In genomic region chr12:82605115-82605514, GRCh38 we compare ENCODE assay signal across 21 cellular contexts.
A peak's percentile ranks its signal among the peaks of the same experiment; 100 is the strongest.
DNase-seq lines count a peak whose midpoint lies in the region; ATAC-seq, FAIRE-seq and TF ChIP-seq lines count a peak whose summit lies in the region.
"Had no signal": no experiment of that assay in that cellular context is flagged by ENCODE, and none has a peak within 500 bp of the region (broad histone marks: within the 10 kb centered on the region; RNA-seq: fewer than 3 reads in every experiment).

No MANE protein-coding gene starts in this region.

- 0 out of 2 replicates have a peak, but pooled peaks cover 7% of the 10 kb centered on the region for H3K9me3 ChIP-seq in HepG2 (ENCODE audit: low read length)
- H3K9me3 ChIP-seq: mucosa of descending colon, psoas muscle had no signal

- no peaks in the 10 kb centered on the region for H4K20me1 ChIP-seq in HepG2 (ENCODE audit: insufficient read depth, low read length)

- TF ChIP-seq POLR2A in HepG2 (IDR thresholded peaks at IDR 0.05; ENCODE audit: insufficient read depth in 1 of 2, low read depth in 2 of 2, low read length in 2 of 2), result no peak

- no peaks in the 10 kb centered on the region for H3K4me1 ChIP-seq in HepG2 (ENCODE audit: insufficient read depth, low read length)
- H3K4me1 ChIP-seq: left ventricle myocardium inferior, psoas muscle had no signal

- POLR2A ChIA-PET in HepG2 (lab: Yijun Ruan, JAX), result no interaction called here

- H3K27me3 ChIP-seq in HepG2 (ENCODE audit: control insufficient read depth in 1 of 2, insufficient read depth in 2 of 2, low read length in 2 of 2), result no peaks in the 10 kb centered on the region

- TF ChIP-seq CTCF in HepG2 (CRISPR knock-in tag; IDR thresholded peaks at IDR 0.05) (no peak), CD14-positive monocyte (IDR thresholded peaks at IDR 0.05) (no peak)

- no peaks in the 10 kb centered on the region for H3K4me1 Mint-ChIP-seq in CD14-positive monocyte

- no peak for DNase-seq in HepG2 (ENCODE audit: low spot score)
- DNase-seq in midbrain (lab: John Stamatoyannopoulos, UW), result no peak
- no peak for DNase-seq in DMS 273 treated with DMSO at 0.1 percent for 48 hours (lab: John Stamatoyannopoulos, UW)
- DNase-seq in CD14-positive monocyte (ENCODE audit: low spot score), result no peak
- DNase-seq: activated CD4-positive, alpha-beta memory T cell treated with anti-CD3 and anti-CD28 coated beads for 36 hours; activated naive CD4-positive, alpha-beta T cell treated with anti-CD3 and anti-CD28 coated beads, Interleukin-2, amount 50 U/mL, for 16 hours; activated T-cell treated with anti-CD3 and anti-CD28 coated beads, Interleukin-2, amount 50 U/mL, for 1 hour; COR-L47; effector memory CD8-positive, alpha-beta T cell; left ventricle myocardium inferior; mucosa of descending colon; NCI-H2029; psoas muscle; stimulated activated CD4-positive, alpha-beta T cell treated with anti-CD3 and anti-CD28 coated beads, Interleukin-4, amount 100 ng/mL, for 4 hours; T-helper 1 cell had no signal

- ATAC-seq in GM18909 (IDR thresholded peaks at IDR 0.05; ENCODE audit: poor library complexity, unreplicated experiment), result peak; percentile 69
- ATAC-seq in GM21717 (IDR thresholded peaks at IDR 0.05; ENCODE audit: unreplicated experiment), result peak; percentile 64
- peak; percentile 64 for ATAC-seq in HG03095 (IDR thresholded peaks at IDR 0.05; ENCODE audit: unreplicated experiment)
- no peak for ATAC-seq in HepG2
- ATAC-seq: effector memory CD8-positive, alpha-beta T cell; mucosa of descending colon; psoas muscle; Right ventricle myocardium inferior had no signal

- no peak overlapping the region for H2AFZ ChIP-seq in HepG2 (ENCODE audit: low read length)

- no peaks in the 10 kb centered on the region for H3K36me3 ChIP-seq in HepG2 (replicated peaks in 1 of 2; ENCODE audit: control insufficient read depth in 1 of 2, insufficient read depth in 2 of 2, low read length in 2 of 2)
- H3K36me3 ChIP-seq: left ventricle myocardium inferior had no signal

- H3K79me2 ChIP-seq in HepG2 (ENCODE audit: insufficient read depth, low read length), result no peaks in the 10 kb centered on the region

- H3K4me3 ChIP-seq in HepG2 (replicated peaks in 1 of 3; ENCODE audit: insufficient read depth in 1 of 3, low read depth in 2 of 3, low read length in 3 of 3), result no peak overlapping the region
- H3K4me3 ChIP-seq: left ventricle myocardium inferior, mucosa of descending colon, psoas muscle had no signal

- CTCF ChIA-PET in HepG2 (lab: Yijun Ruan, JAX; ENCODE audit: low intra/inter-chr PET ratio, low total read pairs), result no interaction called here

- TF ChIP-seq EP300 in HepG2 (IDR thresholded peaks at IDR 0.05; ENCODE audit: low read depth in 2 of 2, low read length in 2 of 2) (no peak), HepG2 (CRISPR knock-in tag; IDR thresholded peaks at IDR 0.05; ENCODE audit: borderline replicate concordance) (no peak)

- BruUV-seq in HepG2 (replicated peaks; lab: Mats Ljungman, UMichigan), result no TSS peak

- no peak overlapping the region for H3K4me3 Mint-ChIP-seq in CD14-positive monocyte
- H3K4me3 Mint-ChIP-seq: activated CD4-positive, alpha-beta memory T cell treated with anti-CD3 and anti-CD28 coated beads for 36 hours; effector memory CD8-positive, alpha-beta T cell had no signal

- in situ Hi-C loops in HepG2 (cut with HindIII; ENCODE audit: extremely low pct_ligation_motif_present, low pct_unique_long_range_greater_than_20kb), result no loop called here

- no peaks in the 10 kb centered on the region for H3K36me3 Mint-ChIP-seq in CD14-positive monocyte
- H3K36me3 Mint-ChIP-seq: activated CD4-positive, alpha-beta memory T cell treated with anti-CD3 and anti-CD28 coated beads for 36 hours had no signal

- no peak for TF ChIP-seq RAD21 in HepG2 (CRISPR knock-in tag; IDR thresholded peaks at IDR 0.05)

- H3K9ac ChIP-seq in HepG2 (ENCODE audit: insufficient read depth, low read depth, low read length), result no peak overlapping the region

- intact Hi-C loops in HepG2 (cut with micrococcal nuclease; ENCODE audit: unreplicated experiment), result no loop called here
- intact Hi-C loops in CD14-positive monocyte (cut with micrococcal nuclease), result no loop called here

- H3K27ac Mint-ChIP-seq in CD14-positive monocyte, result no peak overlapping the region
- H3K27ac Mint-ChIP-seq: activated CD4-positive, alpha-beta memory T cell treated with anti-CD3 and anti-CD28 coated beads for 36 hours; effector memory CD8-positive, alpha-beta T cell had no signal

- H3K4me2 ChIP-seq in HepG2 (ENCODE audit: low read depth, low read length), result no peak overlapping the region

- H3K27me3 Mint-ChIP-seq in CD14-positive monocyte (ENCODE audit: low read depth in 3 of 3), result peaks cover 0 to 1% (median 0%) of the 10 kb centered on the region in 3 donors
- H3K27me3 Mint-ChIP-seq: activated CD4-positive, alpha-beta memory T cell treated with anti-CD3 and anti-CD28 coated beads for 36 hours; effector memory CD8-positive, alpha-beta T cell had no signal

- no peak overlapping the region for H3K27ac ChIP-seq in HepG2 (ENCODE audit: extremely low read length, insufficient read depth, low read length)
- H3K27ac ChIP-seq: left ventricle myocardium inferior, psoas muscle had no signal

- peaks cover 0 to 4% (median 2%) of the 10 kb centered on the region in 7 donors for H3K9me3 Mint-ChIP-seq in CD14-positive monocyte
- H3K9me3 Mint-ChIP-seq: activated CD4-positive, alpha-beta memory T cell treated with anti-CD3 and anti-CD28 coated beads for 36 hours had no signal

- FAIRE-seq in HepG2 (lab: Jason Lieb, UNC), result no peak
- FAIRE-seq: H1, urothelium cell line had no signal

TF ChIP-seq in HepG2, 621 proteins besides CTCF, POLR2A, EP300 and RAD21 (continues in another document):
- TF ChIP-seq PHF8 (CRISPR knock-in tag; IDR thresholded peaks at IDR 0.05) (no peak), CEBPB (IDR thresholded peaks at IDR 0.05; ENCODE audit: borderline replicate concordance, low read depth, low read length) (no peak), ERF (CRISPR knock-in tag; IDR thresholded peaks at IDR 0.05) (no peak), ZNF816 (CRISPR knock-in tag; IDR thresholded peaks at IDR 0.05; ENCODE audit: borderline replicate concordance) (no peak), ZFP36 (IDR thresholded peaks at IDR 0.05; ENCODE audit: borderline replicate concordance, low read depth, low read length, partially characterized antibody) (no peak), HMG20A (CRISPR knock-in tag; IDR thresholded peaks at IDR 0.05; ENCODE audit: borderline replicate concordance) (no peak), RBM39 (IDR thresholded peaks at IDR 0.05; ENCODE audit: low read depth, low read length, poor library complexity, severe bottlenecking) (no peak), BCL6 (CRISPR knock-in tag; IDR thresholded peaks at IDR 0.05) (no peak), KDM5A (IDR thresholded peaks at IDR 0.05; ENCODE audit: borderline replicate concordance, low read length) (no peak), E2F2 (CRISPR knock-in tag; IDR thresholded peaks at IDR 0.05; ENCODE audit: borderline replicate concordance) (no peak), ZNF335 (CRISPR knock-in tag; IDR thresholded peaks at IDR 0.05) (no peak), PLSCR1 (CRISPR knock-in tag; IDR thresholded peaks at IDR 0.05; ENCODE audit: borderline replicate concordance) (no peak), HIC2 (CRISPR knock-in tag; IDR thresholded peaks at IDR 0.05; ENCODE audit: low read depth) (no peak), XBP1 (CRISPR knock-in tag; IDR thresholded peaks at IDR 0.05) (no peak), MEIS2 (CRISPR knock-in tag; IDR thresholded peaks at IDR 0.05) (no peak), ZNF432 (CRISPR knock-in tag; IDR thresholded peaks at IDR 0.05; ENCODE audit: borderline replicate concordance) (no peak), MTA1 (CRISPR knock-in tag; IDR thresholded peaks at IDR 0.05; ENCODE audit: borderline replicate concordance) (no peak)
